Comparison of ENCODE assay signal across 1 cellular context in genomic region chr20:41306061-41306727, GRCh38.
TF ChIP-seq lines count a peak whose summit lies in the region.

No MANE protein-coding gene starts in this region.

TF ChIP-seq in HepG2, 621 proteins besides CTCF, POLR2A, EP300 and RAD21 (continued from another document):
- TF ChIP-seq ZNF780A (CRISPR knock-in tag; IDR thresholded peaks at IDR 0.05) (no peak), ZBTB1 (CRISPR knock-in tag; IDR thresholded peaks at IDR 0.05; ENCODE audit: borderline replicate concordance) (no peak)
